ENCODE assay signal across 1 cellular context in the genomic region with DNA sequence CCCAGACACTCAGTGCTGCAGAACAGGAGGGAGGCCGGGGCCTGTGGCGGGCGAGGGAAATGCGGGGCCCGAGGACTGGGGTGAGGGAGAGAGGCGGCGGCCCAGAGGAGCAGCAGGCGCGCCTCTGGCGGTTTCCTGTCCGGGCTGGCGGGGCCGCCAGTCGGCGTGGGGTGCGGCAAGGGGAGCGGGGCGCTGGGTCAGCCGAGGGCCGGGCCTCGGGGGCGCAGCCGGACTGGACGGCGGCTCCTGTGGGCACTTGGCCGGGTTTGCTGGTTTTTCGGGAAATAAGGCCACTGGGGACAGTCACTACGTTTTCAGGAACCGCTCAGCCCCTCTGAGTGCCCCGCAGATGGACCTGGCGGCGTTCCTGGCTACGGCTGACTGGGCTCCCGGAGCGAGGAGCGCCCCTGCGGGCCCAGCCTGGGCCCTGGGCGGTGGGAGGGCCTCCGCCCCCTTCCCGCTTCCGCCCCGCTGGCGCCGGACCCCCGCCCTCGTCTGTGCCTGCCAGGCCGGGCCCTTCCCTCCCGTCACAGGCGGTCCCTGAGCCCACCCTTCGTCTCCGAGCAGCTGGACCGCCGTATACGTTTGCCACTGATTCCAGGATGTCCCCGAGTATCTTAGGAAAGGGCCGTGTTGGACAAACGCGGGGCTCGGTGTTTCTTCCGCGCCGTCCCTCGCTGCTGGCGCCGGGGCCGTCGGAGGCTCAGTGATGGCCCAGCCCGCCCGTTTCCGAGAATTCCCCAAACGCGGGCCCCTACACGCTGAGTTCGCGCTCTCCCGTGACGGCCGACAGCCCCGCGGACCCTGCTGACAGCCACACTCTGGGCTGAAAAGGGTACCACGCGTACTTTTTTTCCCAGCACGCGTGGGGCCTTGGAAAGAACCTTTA.
TF ChIP-seq lines count a peak whose summit lies in the region.

No MANE protein-coding gene starts in this region.

TF ChIP-seq in K562, 482 proteins besides CTCF, POLR2A, EP300 and RAD21:
- TF ChIP-seq SAFB (IDR thresholded peaks at IDR 0.05; ENCODE audit: borderline replicate concordance, low read depth, low read length), result 0 out of 2 replicates have a peak, but pooled peaks have one; percentile 15
- no peak for TF ChIP-seq HDAC2 (IDR thresholded peaks at IDR 0.05)
